ENCODE assay signal across 9 cellular contexts in genomic region chr1:223715710-223716103, GRCh38. TPM values are rescaled to one million over a fixed set of nuclear protein-coding genes. Genes with fewer than 3 reads are reported as not detected.
DNase-seq lines count a peak whose midpoint lies in the region; ATAC-seq and TF ChIP-seq lines count a peak whose summit lies in the region.
"Had no signal": no experiment of that assay in that cellular context is flagged by ENCODE, and none has a peak within 500 bp of the region (broad histone marks: within the 10 kb centered on the region; RNA-seq: fewer than 3 reads in every experiment).

No MANE protein-coding gene starts in this region.

- TF ChIP-seq CTCF in astrocyte of the spinal cord (IDR thresholded peaks at IDR 0.05; ENCODE audit: low read depth, low read length) (no peak), lower lobe of right lung (IDR thresholded peaks at IDR 0.05) (no peak), type B pancreatic cell (conservative IDR thresholded peaks at IDR 0.05) (no peak)

- DNase-seq in activated T-cell treated with anti-CD3 and anti-CD28 coated beads, Interleukin-2, amount 50 U/mL, for 4 hours, result no peak
- no peak for DNase-seq in activated T-cell treated with anti-CD3 and anti-CD28 coated beads, Interleukin-2, amount 50 U/mL, for 48 hours
- no peak for DNase-seq in astrocyte of the spinal cord (ENCODE audit: low read depth, low spot score)
- no peak for DNase-seq in lower lobe of right lung
- no peak for DNase-seq in type B pancreatic cell (ENCODE audit: extremely low spot score, unreplicated experiment)
- DNase-seq in stimulated activated CD4-positive, alpha-beta T cell treated with anti-CD3 and anti-CD28 coated beads, Interleukin-2, amount 100 ng/mL, for 24 hours, result no peak
- DNase-seq in NCI-H774 (lab: John Stamatoyannopoulos, UW), result no peak
- DNase-seq in SW480 (ENCODE audit: low spot score), result no peak
- DNase-seq: mucosa of descending colon had no signal

- H3K4me3 Mint-ChIP-seq in activated T-cell treated with anti-CD3 and anti-CD28 coated beads, Interleukin-2, amount 50 U/mL, for 4 hours, result peak overlapping the region; percentile 52
- peak overlapping the region; percentile 53 for H3K4me3 Mint-ChIP-seq in type B pancreatic cell

- in situ Hi-C loops in astrocyte of the spinal cord (cut with HindIII; ENCODE audit: low sequenced_read_pairs), result no loop called here

- no peak for ATAC-seq in activated T-cell treated with anti-CD3 and anti-CD28 coated beads, Interleukin-2, amount 50 U/mL, for 4 hours
- no peak for ATAC-seq in lower lobe of right lung

- no peaks in the 10 kb centered on the region for H3K27me3 Mint-ChIP-seq in activated T-cell treated with anti-CD3 and anti-CD28 coated beads, Interleukin-2, amount 50 U/mL, for 4 hours (ENCODE audit: low read depth)
- H3K27me3 Mint-ChIP-seq in type B pancreatic cell, result no peaks in the 10 kb centered on the region

- H3K36me3 Mint-ChIP-seq in activated T-cell treated with anti-CD3 and anti-CD28 coated beads, Interleukin-2, amount 50 U/mL, for 4 hours (ENCODE audit: insufficient read depth), result peaks cover 15% of the 10 kb centered on the region
- peaks cover 16% of the 10 kb centered on the region for H3K36me3 Mint-ChIP-seq in type B pancreatic cell

- no peaks in the 10 kb centered on the region for H3K9me3 Mint-ChIP-seq in activated T-cell treated with anti-CD3 and anti-CD28 coated beads, Interleukin-2, amount 50 U/mL, for 4 hours
- H3K9me3 Mint-ChIP-seq in type B pancreatic cell, result no peaks in the 10 kb centered on the region

- H3K4me3 ChIP-seq in astrocyte of the spinal cord (ENCODE audit: low read depth, low read length), result peak overlapping the region; percentile 89
- H3K4me3 ChIP-seq in lower lobe of right lung, result peak overlapping the region; percentile 88
- H3K4me3 ChIP-seq: mucosa of descending colon had no signal

- no peaks in the 10 kb centered on the region for H3K9me3 ChIP-seq in lower lobe of right lung
- H3K9me3 ChIP-seq: mucosa of descending colon had no signal

- H3K36me3 ChIP-seq in lower lobe of right lung, result peaks cover 38% of the 10 kb centered on the region

- no peaks in the 10 kb centered on the region for H3K27me3 ChIP-seq in lower lobe of right lung (ENCODE audit: low read depth)

- intact Hi-C loops in lower lobe of right lung (cut with DNase I), result no loop called here

- peaks cover 82% of the 10 kb centered on the region for H3K4me1 Mint-ChIP-seq in activated T-cell treated with anti-CD3 and anti-CD28 coated beads, Interleukin-2, amount 50 U/mL, for 4 hours (ENCODE audit: low read depth)
- H3K4me1 Mint-ChIP-seq in type B pancreatic cell (ENCODE audit: unreplicated experiment), result peaks cover 41% of the 10 kb centered on the region

- H3K27ac Mint-ChIP-seq in type B pancreatic cell, result no peak overlapping the region

- peak overlapping the region; percentile 73 for H3K27ac ChIP-seq in lower lobe of right lung

- peaks cover 86% of the 10 kb centered on the region for H3K4me1 ChIP-seq in lower lobe of right lung

RNA-seq across cellular contexts. Expression of gene CAPN2, which starts 3.4 kb away (rescaled TPM):
- 10 to 100 TPM; 19.0 to 25.1 (median 19.2) TPM for total RNA-seq in activated T-cell treated with anti-CD3 and anti-CD28 coated beads, Interleukin-2, amount 50 U/mL, for 4 hours
- total RNA-seq in lower lobe of right lung (253 TPM), type B pancreatic cell (ENCODE audit: low replicate concordance) (111 and 120 TPM in 2 replicates)

RNA-seq across cellular contexts. Expression of gene CAPN8, which starts 50.2 kb away (rescaled TPM):
- total RNA-seq in activated T-cell treated with anti-CD3 and anti-CD28 coated beads, Interleukin-2, amount 50 U/mL, for 4 hours, result not detected
- total RNA-seq in lower lobe of right lung (70.6 TPM), type B pancreatic cell (ENCODE audit: low replicate concordance) (0.71 and 2.3 TPM in 2 replicates)

Comparison
In these comparisons a context has a peak if more than half of its experiments do, and no peak if none do; other contexts are left out.
1. RNA of gene CAPN8, which starts 50.2 kb away (total RNA-seq): 70.6 TPM in lower lobe of right lung (single experiment); 0.71 to 2.3 TPM in type B pancreatic cell and not detected in activated T-cell treated with anti-CD3 and anti-CD28 coated beads, Interleukin-2, amount 50 U/mL, for 4 hours; every median in the first group is over 10 times any median in the second.